ENCODE assay signal across 14 cellular contexts in the genomic region with DNA sequence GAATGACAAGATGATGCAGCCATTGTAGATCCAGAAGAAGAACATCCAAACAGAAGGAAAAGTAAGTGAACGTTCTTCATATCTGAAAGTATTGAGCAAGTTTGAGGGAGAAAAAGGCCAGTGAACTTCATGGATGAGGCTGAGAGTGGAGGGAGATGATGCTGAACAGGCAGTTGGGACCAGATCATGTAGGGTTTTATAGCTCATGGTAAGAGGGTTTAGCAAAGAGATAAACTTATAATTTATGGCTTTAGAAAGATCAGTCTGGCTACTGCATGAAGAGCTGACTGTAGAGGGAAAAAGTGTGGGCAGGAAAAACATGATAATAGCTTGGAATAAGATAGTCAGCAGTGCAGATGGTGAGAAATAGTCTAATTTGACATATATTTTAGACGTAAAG.
DNase-seq lines count a peak whose midpoint lies in the region; ATAC-seq and TF ChIP-seq lines count a peak whose summit lies in the region.
"Had no signal": no experiment of that assay in that cellular context is flagged by ENCODE, and none has a peak within 500 bp of the region (broad histone marks: within the 10 kb centered on the region; RNA-seq: fewer than 3 reads in every experiment).

No MANE protein-coding gene starts in this region.

- no peak overlapping the region for H3K27ac Mint-ChIP-seq in activated naive CD8-positive, alpha-beta T cell treated with anti-CD3 and anti-CD28 coated beads, Interleukin-2, amount 50 U/mL, for 24 hours
- no peak overlapping the region for H3K27ac Mint-ChIP-seq in activated naive CD8-positive, alpha-beta T cell treated with anti-CD3 and anti-CD28 coated beads for 36 hours
- H3K27ac Mint-ChIP-seq in T-helper 17 cell = no peak overlapping the region
- H3K27ac Mint-ChIP-seq: CD4-positive, CD25-positive, alpha-beta regulatory T cell; GM23338 had no signal

- intact Hi-C loops in OCI-LY7 (cut with micrococcal nuclease; ENCODE audit: unreplicated experiment) = no loop called here
- intact Hi-C loops in body of pancreas (cut with DNase I) = no loop called here

- H2AFZ ChIP-seq in OCI-LY7 (ENCODE audit: low read length) = no peak overlapping the region
- no peak overlapping the region for H2AFZ ChIP-seq in osteoblast (ENCODE audit: low read length)

- BruUV-seq in OCI-LY7 (replicated peaks; lab: Mats Ljungman, UMichigan) = no TSS peak

- H3K9me2 ChIP-seq in OCI-LY7 (ENCODE audit: insufficient read depth, low read length) = no peaks in the 10 kb centered on the region

- H3K9me3 ChIP-seq in OCI-LY7 (ENCODE audit: low read length) (no peaks in the 10 kb centered on the region), osteoblast (ENCODE audit: low read depth, low read length) (no peaks in the 10 kb centered on the region), T-helper 17 cell (ENCODE audit: control insufficient read depth, low read length, poor library complexity, severe bottlenecking) (no peaks in the 10 kb centered on the region), body of pancreas (no peaks in the 10 kb centered on the region)

- peak; percentile 17 for ATAC-seq in activated naive CD8-positive, alpha-beta T cell treated with anti-CD3 and anti-CD28 coated beads, Interleukin-2, amount 50 U/mL, for 24 hours
- ATAC-seq in T-helper 17 cell (no peak), GM19023 (IDR thresholded peaks at IDR 0.05; ENCODE audit: unreplicated experiment) (no peak), body of pancreas (no peak)
- ATAC-seq: GM12878, GM23338 had no signal

- no peaks in the 10 kb centered on the region for H3K36me3 Mint-ChIP-seq in activated naive CD8-positive, alpha-beta T cell treated with anti-CD3 and anti-CD28 coated beads, Interleukin-2, amount 50 U/mL, for 24 hours (ENCODE audit: low read depth)
- H3K36me3 Mint-ChIP-seq in activated naive CD8-positive, alpha-beta T cell treated with anti-CD3 and anti-CD28 coated beads for 36 hours = peaks cover 3% of the 10 kb centered on the region
- no peaks in the 10 kb centered on the region for H3K36me3 Mint-ChIP-seq in T-helper 17 cell (ENCODE audit: low read depth)
- H3K36me3 Mint-ChIP-seq: CD4-positive, CD25-positive, alpha-beta regulatory T cell had no signal

- WGBS in body of pancreas, 2 donors = 84 to 96% methylated on average over 2 of the region's 2 CpGs

- peaks cover 43% of the 10 kb centered on the region for H3K4me1 Mint-ChIP-seq in activated naive CD8-positive, alpha-beta T cell treated with anti-CD3 and anti-CD28 coated beads, Interleukin-2, amount 50 U/mL, for 24 hours
- H3K4me1 Mint-ChIP-seq in activated naive CD8-positive, alpha-beta T cell treated with anti-CD3 and anti-CD28 coated beads for 36 hours = peaks cover 28% of the 10 kb centered on the region
- peaks cover 6% of the 10 kb centered on the region for H3K4me1 Mint-ChIP-seq in T-helper 17 cell
- H3K4me1 Mint-ChIP-seq: GM23338 had no signal

- H3K27me3 ChIP-seq in osteoblast (ENCODE audit: insufficient read depth, low read length) (no peaks in the 10 kb centered on the region), body of pancreas (no peaks in the 10 kb centered on the region)

- H3K4me3 Mint-ChIP-seq in activated naive CD8-positive, alpha-beta T cell treated with anti-CD3 and anti-CD28 coated beads, Interleukin-2, amount 50 U/mL, for 24 hours = no peak overlapping the region
- H3K4me3 Mint-ChIP-seq in activated naive CD8-positive, alpha-beta T cell treated with anti-CD3 and anti-CD28 coated beads for 36 hours = no peak overlapping the region
- no peak overlapping the region for H3K4me3 Mint-ChIP-seq in T-helper 17 cell
- H3K4me3 Mint-ChIP-seq: CD4-positive, CD25-positive, alpha-beta regulatory T cell; GM23338 had no signal

- H3K79me2 ChIP-seq in OCI-LY7 (ENCODE audit: insufficient read depth, low read depth, low read length) (peaks cover 46% of the 10 kb centered on the region; the same call in 1 of the 2 replicates), osteoblast (ENCODE audit: insufficient read depth, low read length) (no peaks in the 10 kb centered on the region)

- POLR2A ChIA-PET in OCI-LY7 (lab: Charles Lee) = interaction anchor here (0.9 to 18.1 kb wide), 15 partner anchors 8 to 282 kb away, joined by 3 to 1356 read pairs (median 21); a partner anchor contains a TSS

- TF ChIP-seq CTCF in OCI-LY7 (conservative IDR thresholded peaks at IDR 0.05; ENCODE audit: low read length) (no peak), osteoblast (IDR thresholded peaks at IDR 0.05; ENCODE audit: extremely low read depth, low read depth, low read length) (no peak), body of pancreas (IDR thresholded peaks at IDR 0.05) (no peak)

- H3K4me3 ChIP-seq in OCI-LY7 (ENCODE audit: low read depth, low read length, poor library complexity, severe bottlenecking) (no peak overlapping the region), osteoblast (ENCODE audit: insufficient read depth, low read length) (no peak overlapping the region), body of pancreas (no peak overlapping the region)
- H3K4me3 ChIP-seq: GM12878, GM23338 had no signal

- H3K36me3 ChIP-seq in OCI-LY7 (ENCODE audit: insufficient read depth, low read length) = peaks cover 29% of the 10 kb centered on the region; the same call in 1 of the 2 replicates
- no peaks in the 10 kb centered on the region for H3K36me3 ChIP-seq in osteoblast (ENCODE audit: insufficient read depth, low read length)
- H3K36me3 ChIP-seq in body of pancreas (replicated peaks in 1 of 2; ENCODE audit: insufficient read depth in 1 of 2, low read depth in 2 of 2) = no peaks in the 10 kb centered on the region

- no peaks in the 10 kb centered on the region for H3K9me3 Mint-ChIP-seq in activated naive CD8-positive, alpha-beta T cell treated with anti-CD3 and anti-CD28 coated beads, Interleukin-2, amount 50 U/mL, for 24 hours
- no peaks in the 10 kb centered on the region for H3K9me3 Mint-ChIP-seq in activated naive CD8-positive, alpha-beta T cell treated with anti-CD3 and anti-CD28 coated beads for 36 hours
- H3K9me3 Mint-ChIP-seq: CD4-positive, CD25-positive, alpha-beta regulatory T cell; GM23338 had no signal

- DNase-seq in activated naive CD8-positive, alpha-beta T cell treated with anti-CD3 and anti-CD28 coated beads, Interleukin-2, amount 50 U/mL, for 24 hours = no peak
- DNase-seq in activated naive CD8-positive, alpha-beta T cell treated with anti-CD3 and anti-CD28 coated beads for 36 hours = no peak
- no peak for DNase-seq in OCI-LY7 (ENCODE audit: low spot score)
- no peak for DNase-seq in osteoblast (ENCODE audit: insufficient read length, low spot score, missing footprints)
- no peak for DNase-seq in T-helper 17 cell
- no peak for DNase-seq in mesenteric fat pad (ENCODE audit: low spot score)
- no peak for DNase-seq in body of pancreas
- DNase-seq: CD4-positive, CD25-positive, alpha-beta regulatory T cell; DMS53; H7 had no signal

- H3K27ac ChIP-seq in OCI-LY7 (ENCODE audit: low read depth, low read length, poor library complexity, severe bottlenecking) = peak overlapping the region; percentile 99
- H3K27ac ChIP-seq in osteoblast (ENCODE audit: low read depth, low read length) = no peak overlapping the region
- H3K27ac ChIP-seq in body of pancreas = no peak overlapping the region
- H3K27ac ChIP-seq: 22Rv1 had no signal

- CTCF ChIA-PET in OCI-LY7 (lab: Charles Lee; ENCODE audit: unreplicated experiment) = interaction anchor here (0.7 to 1.4 kb wide), 5 partner anchors 12 to 218 kb away, joined by 3 read pairs; no protein-coding TSS in a partner anchor

- H4K20me1 ChIP-seq in OCI-LY7 (ENCODE audit: insufficient read depth, low read length) = no peaks in the 10 kb centered on the region
- no peaks in the 10 kb centered on the region for H4K20me1 ChIP-seq in osteoblast (ENCODE audit: insufficient read depth, low read length)

- H3K4me1 ChIP-seq in OCI-LY7 (ENCODE audit: insufficient read depth, low read length, poor library complexity, severe bottlenecking) = peaks cover 100% of the 10 kb centered on the region
- H3K4me1 ChIP-seq in osteoblast (ENCODE audit: insufficient read depth, low read length) = peaks cover 11% of the 10 kb centered on the region
- H3K4me1 ChIP-seq in body of pancreas = peaks cover 9% of the 10 kb centered on the region

- peaks cover 6% of the 10 kb centered on the region for H3K27me3 Mint-ChIP-seq in activated naive CD8-positive, alpha-beta T cell treated with anti-CD3 and anti-CD28 coated beads, Interleukin-2, amount 50 U/mL, for 24 hours
- no peaks in the 10 kb centered on the region for H3K27me3 Mint-ChIP-seq in activated naive CD8-positive, alpha-beta T cell treated with anti-CD3 and anti-CD28 coated beads for 36 hours
- H3K27me3 Mint-ChIP-seq in T-helper 17 cell = no peaks in the 10 kb centered on the region
- H3K27me3 Mint-ChIP-seq: CD4-positive, CD25-positive, alpha-beta regulatory T cell had no signal

- H3K4me2 ChIP-seq in OCI-LY7 (ENCODE audit: low read length) (peak overlapping the region; percentile 58; the same call in 1 of the 2 replicates), osteoblast (ENCODE audit: insufficient read depth, low read length) (peak overlapping the region; percentile 2)
- H3K4me2 ChIP-seq: GM23338 had no signal

- TF ChIP-seq POLR2A in body of pancreas (IDR thresholded peaks at IDR 0.05) = no peak
